ENCODE assay signal across 15 cellular contexts in the genomic region with DNA sequence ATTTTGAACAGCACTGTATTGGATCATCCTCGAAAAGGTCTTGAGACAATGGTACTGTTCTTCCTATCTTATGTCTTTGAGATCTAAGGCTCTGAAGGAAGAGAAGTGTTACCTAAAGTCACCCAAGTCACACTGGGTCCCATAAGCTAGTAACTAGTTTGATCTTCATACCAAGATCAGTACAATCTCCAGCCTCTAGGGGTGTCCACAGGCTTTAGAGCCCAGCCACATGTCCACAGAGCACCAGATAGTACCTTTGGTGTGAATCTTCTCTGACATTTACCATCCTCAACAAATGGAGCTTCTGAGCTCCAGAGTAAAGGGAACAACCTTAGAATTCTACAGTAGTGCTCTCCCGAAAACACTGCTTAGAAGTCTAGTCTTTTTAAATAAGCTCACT.
DNase-seq lines count a peak whose midpoint lies in the region; ATAC-seq and TF ChIP-seq lines count a peak whose summit lies in the region.
"Had no signal": no experiment of that assay in that cellular context is flagged by ENCODE, and none has a peak within 500 bp of the region (broad histone marks: within the 10 kb centered on the region; RNA-seq: fewer than 3 reads in every experiment).

No MANE protein-coding gene starts in this region.

- no peak overlapping the region for H3K27ac ChIP-seq in WERI-Rb-1
- no peak overlapping the region for H3K27ac ChIP-seq in gastrocnemius medialis

- intact Hi-C loops in mucosa of descending colon (cut with DNase I, micrococcal nuclease) (no loop called here), gastrocnemius medialis (cut with DNase I; ENCODE audit: low total_unique reads) (no loop called here)

- POLR2A ChIA-PET in HEK293T (lab: Yijun Ruan, JAX): interaction anchor here (1.4 kb wide), 1 partner anchor 126 kb away, joined by 3 read pairs; a partner anchor contains a TSS

- peaks cover 3% of the 10 kb centered on the region for H3K4me1 ChIP-seq in mucosa of descending colon (ENCODE audit: low read depth)
- no peaks in the 10 kb centered on the region for H3K4me1 ChIP-seq in gastrocnemius medialis

- H3K36me3 ChIP-seq in WERI-Rb-1 (no peaks in the 10 kb centered on the region), mucosa of descending colon (ENCODE audit: low read depth) (no peaks in the 10 kb centered on the region), gastrocnemius medialis (no peaks in the 10 kb centered on the region)

- in situ Hi-C loops in gastrocnemius medialis (cut with MboI; ENCODE audit: low sequenced_read_pairs in 4 of 4): no loop called here

- peak; percentile 18; the same call in 1 of the 3 replicates for TF ChIP-seq CTCF in GM12872 (IDR thresholded peaks at IDR 0.05; ENCODE audit: insufficient read depth, low read depth, low read length)
- TF ChIP-seq CTCF in WERI-Rb-1 (IDR thresholded peaks at IDR 0.05; ENCODE audit: low read depth, low read length): 0 out of 2 replicates have a peak, but pooled peaks have one; percentile 29
- TF ChIP-seq CTCF in mucosa of descending colon (IDR thresholded peaks at IDR 0.05): no peak
- no peak for TF ChIP-seq CTCF in gastrocnemius medialis (IDR thresholded peaks at IDR 0.05 in 4 of 5, conservative IDR thresholded peaks at IDR 0.05 in 1 of 5)

- H3K4me3 ChIP-seq in WERI-Rb-1 (ENCODE audit: low read depth, low read length) (no peak overlapping the region), mucosa of descending colon (no peak overlapping the region), gastrocnemius medialis (no peak overlapping the region)

- CTCF ChIA-PET in HEK293T (lab: Yijun Ruan, JAX): interaction anchor here (0.5 to 1.9 kb wide), 5 partner anchors 9 to 35 kb away, joined by 3 to 6 read pairs (median 5); no protein-coding TSS in a partner anchor

- H3K9me3 ChIP-seq in WERI-Rb-1 (ENCODE audit: severe bottlenecking) (no peaks in the 10 kb centered on the region), mucosa of descending colon (no peaks in the 10 kb centered on the region), gastrocnemius medialis (no peaks in the 10 kb centered on the region)

- TF ChIP-seq POLR2A in gastrocnemius medialis (IDR thresholded peaks at IDR 0.05): no peak

- ATAC-seq in mucosa of descending colon: peak; percentile 40
- no peak for ATAC-seq in gastrocnemius medialis
- ATAC-seq: activated naive CD8-positive, alpha-beta T cell treated with anti-CD3 and anti-CD28 coated beads, Interleukin-2, amount 50 U/mL, for 24 hours; naive thymus-derived CD8-positive, alpha-beta T cell had no signal

- peaks cover 4% of the 10 kb centered on the region for H3K27me3 ChIP-seq in WERI-Rb-1 (ENCODE audit: insufficient read depth, low read depth, severe bottlenecking)
- H3K27me3 ChIP-seq in gastrocnemius medialis: no peaks in the 10 kb centered on the region

- DNase-seq in HEK293T (ENCODE audit: extremely low spot score) (peak; percentile 27), WERI-Rb-1 (no peak), mucosa of descending colon (no peak), gastrocnemius medialis (no peak), foreskin melanocyte (no peak)
- DNase-seq in stimulated activated CD4-positive, alpha-beta T cell treated with anti-CD3 and anti-CD28 coated beads, Interleukin-1b, Interleukin-23, amount 100 ng/mL, for 48 hours: no peak
- DNase-seq: activated CD4-positive, alpha-beta T cell treated with anti-CD3 and anti-CD28 coated beads for 4 hours; activated naive CD8-positive, alpha-beta T cell treated with anti-CD3 and anti-CD28 coated beads, Interleukin-2, amount 50 U/mL, for 24 hours; activated T-cell treated with anti-CD3 and anti-CD28 coated beads, Interleukin-2, amount 50 U/mL, for 24 hours; CD4-positive, alpha-beta T cell; naive thymus-derived CD8-positive, alpha-beta T cell; NCI-H1417 treated with DMSO at 0.1 percent for 48 hours; stimulated activated CD4-positive, alpha-beta T cell treated with anti-CD3 and anti-CD28 coated beads, Interleukin-2, amount 100 ng/mL, for 48 hours; T-helper 2 cell had no signal

TF ChIP-seq in HEK293T, 16 proteins besides CTCF, POLR2A, EP300 and RAD21:
- TF ChIP-seq LEF1 (IDR thresholded peaks at IDR 0.05; ENCODE audit: borderline replicate concordance) (no peak), HDGF (IDR thresholded peaks at IDR 0.05; ENCODE audit: borderline replicate concordance) (no peak), ARNT (IDR thresholded peaks at IDR 0.05) (no peak), ELF4 (IDR thresholded peaks at IDR 0.05) (no peak), L3MBTL2 (conservative IDR thresholded peaks at IDR 0.05) (no peak), NFRKB (IDR thresholded peaks at IDR 0.05) (no peak), TARDBP (IDR thresholded peaks at IDR 0.05) (no peak), ZNF384 (IDR thresholded peaks at IDR 0.05) (no peak), CTBP1 (IDR thresholded peaks at IDR 0.05; ENCODE audit: borderline replicate concordance) (no peak), SUZ12 (IDR thresholded peaks at IDR 0.05) (no peak), FOXM1 (IDR thresholded peaks at IDR 0.05; ENCODE audit: borderline replicate concordance) (no peak), FOXK2 (IDR thresholded peaks at IDR 0.05) (no peak), SP1 (IDR thresholded peaks at IDR 0.05) (no peak), BHLHE40 (IDR thresholded peaks at IDR 0.05; ENCODE audit: borderline replicate concordance) (no peak)

Comparison
In these comparisons a context has a peak if more than half of its experiments do, and no peak if none do; other contexts are left out.
1. CTCF ChIP-seq: peak in GM12872 (single experiment) and WERI-Rb-1 (single experiment); none in mucosa of descending colon (single experiment) and gastrocnemius medialis (0 of 5).